9 cellular contexts compared by ENCODE assay signal in genomic region chr1:58896211-58897183, GRCh38.
DNase-seq lines count a peak whose midpoint lies in the region; ATAC-seq, FAIRE-seq and TF ChIP-seq lines count a peak whose summit lies in the region.
"Had no signal": no experiment of that assay in that cellular context is flagged by ENCODE, and none has a peak within 500 bp of the region (broad histone marks: within the 10 kb centered on the region; RNA-seq: fewer than 3 reads in every experiment).

No MANE protein-coding gene starts in this region.

- H4K8ac ChIP-seq in H1 (ENCODE audit: extremely low read depth, insufficient read depth, low read length): no peak overlapping the region

- no peaks in the 10 kb centered on the region for H4K20me1 ChIP-seq in H1 (replicated peaks in 1 of 2; ENCODE audit: control insufficient read depth in 1 of 2, insufficient read depth in 2 of 2, low read length in 2 of 2)

- DNase-seq in NB4 (ENCODE audit: low read depth): peak; percentile 92
- no peak for DNase-seq in H1 (ENCODE audit: low read depth in 1 of 2, low spot score in 2 of 2)
- DNase-seq in NCI-H1694 (lab: John Stamatoyannopoulos, UW): no peak
- no peak for DNase-seq in A673 (ENCODE audit: low spot score)
- DNase-seq in GM13977 (ENCODE audit: low spot score): no peak

- H4K5ac ChIP-seq in H1 (ENCODE audit: insufficient read length, low read depth, low read length): no peak overlapping the region

- H3K79me1 ChIP-seq in H1 (ENCODE audit: low read depth, low read length): no peaks in the 10 kb centered on the region

- no peak overlapping the region for H3K18ac ChIP-seq in H1 (ENCODE audit: extremely low read depth, low read length)

- H3K4me1 ChIP-seq in ACC112 (ENCODE audit: control insufficient read depth, insufficient read depth, low read length, unreplicated experiment) (peaks cover 22% of the 10 kb centered on the region), H1 (replicated peaks in 1 of 4; ENCODE audit: control insufficient read depth in 3 of 4, insufficient read depth in 4 of 4, low read length in 3 of 4) (peaks cover 0 to 7% (median 0%) of the 10 kb centered on the region in 4 experiments; a peak in 2 of 7 replicates), muscle layer of colon (ENCODE audit: insufficient read depth, low read length) (peaks cover 30% of the 10 kb centered on the region), A673 (ENCODE audit: insufficient read depth, low read length, poor library complexity, severe bottlenecking) (no peaks in the 10 kb centered on the region)

- H4K91ac ChIP-seq in H1 (replicated peaks; ENCODE audit: insufficient read length, low read length): no peak overlapping the region

- no TSS peak for BruUV-seq in A673 (replicated peaks; lab: Mats Ljungman, UMichigan)

- POLR2A ChIA-PET in H1 (lab: Charles Lee; ENCODE audit: partially characterized antibody) (interaction anchor here (1.6 kb wide), 1 partner anchor 13 kb away, joined by 3 read pairs; no protein-coding TSS in a partner anchor), A673 (lab: Charles Lee; ENCODE audit: low non-redundant PET) (no interaction called here)

- peak overlapping the region; percentile 31; the same call in 1 of the 2 replicates for H2BK15ac ChIP-seq in H1 (ENCODE audit: low read length)

- TF ChIP-seq POLR2A in NB4 (IDR thresholded peaks at IDR 0.05; ENCODE audit: extremely low read depth, insufficient read length) (no peak), H1 (IDR thresholded peaks at IDR 0.05; ENCODE audit: control extremely low read depth in 1 of 2, low read depth in 2 of 2, low read length in 2 of 2) (no peak)

- no peaks in the 10 kb centered on the region for H3K36me3 ChIP-seq in ACC112 (ENCODE audit: insufficient read depth, low read length)
- no peaks in the 10 kb centered on the region for H3K36me3 ChIP-seq in H1 (ENCODE audit: control insufficient read depth in 2 of 4, insufficient read depth in 4 of 4, low read length in 3 of 4)
- no peaks in the 10 kb centered on the region for H3K36me3 ChIP-seq in muscle layer of colon (ENCODE audit: insufficient read depth, low read length)
- no peaks in the 10 kb centered on the region for H3K36me3 ChIP-seq in A673 (ENCODE audit: insufficient read depth, low read length, poor library complexity, severe bottlenecking)

- H3K9me3 ChIP-seq in H1 (ENCODE audit: insufficient read depth in 2 of 2, low read depth in 1 of 2, low read length in 1 of 2): no peaks in the 10 kb centered on the region
- no peaks in the 10 kb centered on the region for H3K9me3 ChIP-seq in muscle layer of colon (ENCODE audit: low read length)
- no peaks in the 10 kb centered on the region for H3K9me3 ChIP-seq in A673 (ENCODE audit: low read depth, low read length, poor library complexity, severe bottlenecking)

- H3K56ac ChIP-seq in H1 (replicated peaks; ENCODE audit: insufficient read length, low read depth, low read length): no peak overlapping the region

- H3K4me3 ChIP-seq in ACC112 (ENCODE audit: low read depth, low read length) (no peak overlapping the region), NB4 (ENCODE audit: low read depth, low read length) (peak overlapping the region; percentile 26), H1 (ENCODE audit: extremely low read depth in 1 of 4, insufficient read depth in 2 of 4, low read depth in 3 of 4, low read length in 4 of 4) (no peak overlapping the region), muscle layer of colon (ENCODE audit: low read depth in 1 of 2, low read length in 2 of 2) (no peak overlapping the region), A673 (ENCODE audit: low read depth, low read length, poor library complexity, severe bottlenecking) (no peak overlapping the region)

- H3K23ac ChIP-seq in H1 (ENCODE audit: insufficient read length): no peak overlapping the region

- H2BK20ac ChIP-seq in H1 (ENCODE audit: low read length): 0 out of 2 replicates have a peak overlapping the region, but pooled peaks have one; percentile 43

- TF ChIP-seq CTCF in NB4 (IDR thresholded peaks at IDR 0.05; ENCODE audit: low read depth, low read length): no peak
- no peak for TF ChIP-seq CTCF in H1 (IDR thresholded peaks at IDR 0.05; ENCODE audit: control extremely low read depth in 1 of 3, insufficient read depth in 1 of 3, low read depth in 1 of 3, low read length in 3 of 3)
- no peak for TF ChIP-seq CTCF in A673 (conservative IDR thresholded peaks at IDR 0.05; ENCODE audit: low read depth, low read length)
- TF ChIP-seq CTCF in GM13977 (IDR thresholded peaks at IDR 0.05; ENCODE audit: extremely low read depth, insufficient read depth, missing control alignments): no peak

- H3K23me2 ChIP-seq in H1 (ENCODE audit: low read depth, low read length): no peaks in the 10 kb centered on the region

- H3K4me2 ChIP-seq in H1 (ENCODE audit: insufficient read depth in 1 of 2, low read depth in 2 of 2, low read length in 2 of 2): no peak overlapping the region

- ATAC-seq in GM18520 (IDR thresholded peaks at IDR 0.05; ENCODE audit: unreplicated experiment): no peak

- no peak overlapping the region for H2BK5ac ChIP-seq in H1 (ENCODE audit: low read depth, low read length)

- 75% methylated on average over 8 of the region's 8 CpGs; no CpG with 5 or more reads in 1 of the 2 experiments for WGBS in H1 (ENCODE audit: extremely low coverage in 1 of 2, insufficient coverage in 1 of 2, insufficient read length in 1 of 2, insufficient replicate concordance in 2 of 2, low coverage in 1 of 2, low lambda C conversion rate in 2 of 2, missing lambda C conversion rate in 1 of 2), 2 experiments

- no peaks in the 10 kb centered on the region for H3K27me3 ChIP-seq in ACC112 (ENCODE audit: insufficient read depth, low read length)
- H3K27me3 ChIP-seq in H1 (replicated peaks in 1 of 4; ENCODE audit: control insufficient read depth in 3 of 4, extremely low read depth in 1 of 4, insufficient read depth in 3 of 4, low read length in 3 of 4): no peaks in the 10 kb centered on the region
- H3K27me3 ChIP-seq in muscle layer of colon (ENCODE audit: control insufficient read depth in 1 of 2, insufficient read depth in 2 of 2, low read length in 2 of 2): no peaks in the 10 kb centered on the region
- H3K27me3 ChIP-seq in A673 (replicated peaks; ENCODE audit: insufficient read depth, low read depth, low read length, poor library complexity): no peaks in the 10 kb centered on the region

- FAIRE-seq in H1 (lab: Jason Lieb, UNC): no peak
- FAIRE-seq: endometrium had no signal

- no peak overlapping the region for H3K27ac ChIP-seq in ACC112 (ENCODE audit: low read depth, low read length)
- no peak overlapping the region for H3K27ac ChIP-seq in H1 (ENCODE audit: low read depth, low read length)
- peak overlapping the region; percentile 3 for H3K27ac ChIP-seq in muscle layer of colon (ENCODE audit: low read depth, low read length)
- H3K27ac ChIP-seq in A673 (ENCODE audit: low read depth, low read length, poor library complexity, severe bottlenecking): no peak overlapping the region

- H3K9ac ChIP-seq in H1 (replicated peaks in 1 of 4; ENCODE audit: extremely low read depth in 1 of 4, low read depth in 3 of 4, low read length in 3 of 4) (no peak overlapping the region), muscle layer of colon (ENCODE audit: low read length) (no peak overlapping the region)

- peak overlapping the region; percentile 65 for H2AFZ ChIP-seq in ACC112 (ENCODE audit: low read length, unreplicated experiment)
- no peak overlapping the region for H2AFZ ChIP-seq in H1 (ENCODE audit: low read length)

- in situ Hi-C loops in GM13977 (cut with MboI; ENCODE audit: low pct_unique_long_range_greater_than_20kb, low sequenced_read_pairs, unreplicated experiment): no loop called here

- TF ChIP-seq EP300 in H1 (IDR thresholded peaks at IDR 0.05; ENCODE audit: borderline replicate concordance in 1 of 2, low read depth in 2 of 2, low read length in 2 of 2): no peak

- intact Hi-C loops in A673 (cut with micrococcal nuclease; ENCODE audit: unreplicated experiment): no loop called here

- peak; percentile 10 to 16; a peak in 1 of 4 replicates for TF ChIP-seq RAD21 in H1 (IDR thresholded peaks at IDR 0.05 in 1 of 2, conservative IDR thresholded peaks at IDR 0.05 in 1 of 2; ENCODE audit: low read depth in 2 of 2, low read length in 2 of 2)

- H3K14ac ChIP-seq in H1 (ENCODE audit: insufficient read length): no peak overlapping the region

- CTCF ChIA-PET in H1 (lab: Charles Lee; ENCODE audit: partially characterized antibody): interaction anchor here (1.0 to 1.5 kb wide), 3 partner anchors 13 to 802 kb away, joined by 3 to 4 read pairs (median 3); no protein-coding TSS in a partner anchor
- CTCF ChIA-PET in A673 (lab: Charles Lee): no interaction called here

- H3K79me2 ChIP-seq in ACC112 (ENCODE audit: control insufficient read depth, insufficient read depth, low read length, unreplicated experiment) (no peaks in the 10 kb centered on the region), H1 (ENCODE audit: control insufficient read depth in 1 of 2, insufficient read depth in 2 of 2, low read length in 2 of 2) (no peaks in the 10 kb centered on the region)

- H2BK120ac ChIP-seq in H1 (replicated peaks; ENCODE audit: low read depth, low read length): no peak overlapping the region

- no peak overlapping the region for H3K4ac ChIP-seq in H1 (replicated peaks; ENCODE audit: insufficient read length, low read depth, low read length)

- no peak overlapping the region for H2AK5ac ChIP-seq in H1 (ENCODE audit: low read depth, low read length)

- H2BK12ac ChIP-seq in H1 (ENCODE audit: low read depth, low read length): no peak overlapping the region

TF ChIP-seq in H1, 55 proteins besides CTCF, POLR2A, EP300 and RAD21:
- no peak for TF ChIP-seq CREB1 (IDR thresholded peaks at IDR 0.05)
- TF ChIP-seq HDAC2 (IDR thresholded peaks at IDR 0.05; ENCODE audit: borderline replicate concordance in 1 of 2, low read depth in 2 of 2, low read length in 2 of 2): no peak
- TF ChIP-seq CTBP2 (IDR thresholded peaks at IDR 0.05; ENCODE audit: borderline replicate concordance, insufficient read depth, insufficient read length, low read length): no peak
- no peak for TF ChIP-seq KDM1A (IDR thresholded peaks at IDR 0.05; ENCODE audit: borderline replicate concordance, low read length)
- no peak for TF ChIP-seq NANOG (IDR thresholded peaks at IDR 0.05; ENCODE audit: insufficient read depth, low read depth, low read length, poor library complexity, severe bottlenecking)
- no peak for TF ChIP-seq TEAD4 (IDR thresholded peaks at IDR 0.05; ENCODE audit: low read depth, low read length)
- no peak for TF ChIP-seq CHD2 (IDR thresholded peaks at IDR 0.05; ENCODE audit: low read length)
